16 cellular contexts compared by ENCODE assay signal in genomic region chr21:42351626-42352432, GRCh38. TPM values are rescaled to one million over a fixed set of nuclear protein-coding genes. Genes with fewer than 3 reads are reported as not detected.
DNase-seq lines count a peak whose midpoint lies in the region; ATAC-seq lines count a peak whose summit lies in the region.
"Had no signal": no experiment of that assay in that cellular context is flagged by ENCODE, and none has a peak within 500 bp of the region (broad histone marks: within the 10 kb centered on the region; RNA-seq: fewer than 3 reads in every experiment).

No MANE protein-coding gene starts in this region.

- DNase-seq in activated CD8-positive, alpha-beta memory T cell treated with anti-CD3 and anti-CD28 coated beads for 24 hours, result peak; percentile 43
- no peak for DNase-seq in activated CD8-positive, alpha-beta memory T cell treated with anti-CD3 and anti-CD28 coated beads, Interleukin-2, amount 50 U/mL, for 4 hours
- peak; percentile 9 for DNase-seq in D341Med (ENCODE audit: low spot score)
- peak; percentile 81 for DNase-seq in mesenteric fat pad (ENCODE audit: low spot score)
- no peak for DNase-seq in hepatic stellate cell (ENCODE audit: low spot score)
- DNase-seq in DMS53 (lab: John Stamatoyannopoulos, UW), result no peak
- DNase-seq: COR-L47, NCI-H2029 treated with DMSO at 0.1 percent for 48 hours, NCI-H510A treated with DMSO at 0.1 percent for 48 hours had no signal

- no peak overlapping the region for H3K4me3 Mint-ChIP-seq in stimulated activated memory B cell treated with anti-CD40 and anti-IgM and Interleukin-4, amounts not matched to agents 10 μg/mL and 1 μg/mL and 100 μg/mL, for 72 hours
- H3K4me3 Mint-ChIP-seq: CD14-positive monocyte had no signal

- no peak overlapping the region for H3K27ac Mint-ChIP-seq in stimulated activated memory B cell treated with anti-CD40 and anti-IgM and Interleukin-4, amounts not matched to agents 10 μg/mL and 1 μg/mL and 100 μg/mL, for 72 hours
- H3K27ac Mint-ChIP-seq: IgD-negative memory B cell had no signal

- H3K4me1 Mint-ChIP-seq in stimulated activated memory B cell treated with anti-CD40 and anti-IgM and Interleukin-4, amounts not matched to agents 10 μg/mL and 1 μg/mL and 100 μg/mL, for 72 hours, result no peaks in the 10 kb centered on the region
- H3K4me1 Mint-ChIP-seq: CD14-positive monocyte had no signal

- no peaks in the 10 kb centered on the region for H3K36me3 Mint-ChIP-seq in stimulated activated memory B cell treated with anti-CD40 and anti-IgM and Interleukin-4, amounts not matched to agents 10 μg/mL and 1 μg/mL and 100 μg/mL, for 72 hours
- H3K36me3 Mint-ChIP-seq: CD14-positive monocyte had no signal

- H3K9me3 Mint-ChIP-seq in stimulated activated memory B cell treated with anti-CD40 and anti-IgM and Interleukin-4, amounts not matched to agents 10 μg/mL and 1 μg/mL and 100 μg/mL, for 72 hours, result peaks cover 15% of the 10 kb centered on the region

- peak; percentile 22 for ATAC-seq in stimulated activated memory B cell treated with anti-CD40 and anti-IgM and Interleukin-4, amounts not matched to agents 10 μg/mL and 1 μg/mL and 100 μg/mL, for 72 hours
- ATAC-seq in HG03439 (IDR thresholded peaks at IDR 0.05; ENCODE audit: unreplicated experiment), result no peak

- H3K27me3 Mint-ChIP-seq in stimulated activated memory B cell treated with anti-CD40 and anti-IgM and Interleukin-4, amounts not matched to agents 10 μg/mL and 1 μg/mL and 100 μg/mL, for 72 hours, result peaks cover 50% of the 10 kb centered on the region

RNA-seq across cellular contexts. Expression of gene TFF2, which starts 1.0 kb away (rescaled TPM):
- not detected for total RNA-seq in mesenteric fat pad
- total RNA-seq: A172, LHCN-M2 had no signal

RNA-seq across cellular contexts. Expression of gene TFF1, which starts 14.5 kb away (rescaled TPM):
- not detected for total RNA-seq in mesenteric fat pad
- total RNA-seq: A172, LHCN-M2 had no signal

RNA-seq across cellular contexts. Expression of gene TFF3, which starts 36.6 kb away (rescaled TPM):
- 5.5 TPM for total RNA-seq in mesenteric fat pad
- total RNA-seq: A172, LHCN-M2 had no signal

RNA-seq across cellular contexts. Expression of gene TMPRSS3, which starts 44.0 kb away (rescaled TPM):
- not detected for total RNA-seq in mesenteric fat pad
- total RNA-seq: LHCN-M2 had no signal

RNA-seq across cellular contexts. Expression of gene UBASH3A, which starts 51.9 kb away (rescaled TPM):
- 0.32 TPM for total RNA-seq in mesenteric fat pad
- total RNA-seq: A172, HT-29, LHCN-M2 had no signal

Comparison
In these comparisons a context has a peak if more than half of its experiments do, and no peak if none do; other contexts are left out.
1. DNase-seq: peak in activated CD8-positive, alpha-beta memory T cell treated with anti-CD3 and anti-CD28 coated beads for 24 hours (single experiment), D341Med (single experiment) and mesenteric fat pad (single experiment); none in activated CD8-positive, alpha-beta memory T cell treated with anti-CD3 and anti-CD28 coated beads, Interleukin-2, amount 50 U/mL, for 4 hours (single experiment), hepatic stellate cell (single experiment) and DMS53 (single experiment).